1 cellular context compared by ENCODE assay signal in genomic region chr9:128274245-128274644, GRCh38.
TF ChIP-seq lines count a peak whose summit lies in the region.

No MANE protein-coding gene starts in this region.

TF ChIP-seq in IMR-90, 13 proteins besides CTCF, POLR2A, EP300 and RAD21:
- TF ChIP-seq RFX5 (IDR thresholded peaks at IDR 0.05; ENCODE audit: low read depth, low read length) (no peak), FOS (IDR thresholded peaks at IDR 0.05; ENCODE audit: low read depth, low read length) (no peak), USF2 (IDR thresholded peaks at IDR 0.05; ENCODE audit: low read depth, low read length) (no peak), ELK1 (IDR thresholded peaks at IDR 0.05; ENCODE audit: borderline replicate concordance, low read depth, low read length) (no peak), MXI1 (IDR thresholded peaks at IDR 0.05; ENCODE audit: borderline replicate concordance, low read depth, low read length) (no peak), SMC3 (IDR thresholded peaks at IDR 0.05; ENCODE audit: low read depth, low read length) (no peak), CHD1 (IDR thresholded peaks at IDR 0.05; ENCODE audit: low read depth, low read length) (no peak), MAZ (IDR thresholded peaks at IDR 0.05; ENCODE audit: borderline replicate concordance, low read depth, low read length) (no peak), NFE2L2 (IDR thresholded peaks at IDR 0.05; ENCODE audit: low read depth, low read length) (no peak), CEBPB (IDR thresholded peaks at IDR 0.05; ENCODE audit: low read depth, low read length) (no peak), MAFK (IDR thresholded peaks at IDR 0.05; ENCODE audit: low read depth, low read length) (no peak), RCOR1 (IDR thresholded peaks at IDR 0.05; ENCODE audit: insufficient replicate concordance, low read length) (no peak), BHLHE40 (IDR thresholded peaks at IDR 0.05; ENCODE audit: low read depth, low read length) (no peak)
